ENCODE assay signal across 22 cellular contexts in the genomic region with DNA sequence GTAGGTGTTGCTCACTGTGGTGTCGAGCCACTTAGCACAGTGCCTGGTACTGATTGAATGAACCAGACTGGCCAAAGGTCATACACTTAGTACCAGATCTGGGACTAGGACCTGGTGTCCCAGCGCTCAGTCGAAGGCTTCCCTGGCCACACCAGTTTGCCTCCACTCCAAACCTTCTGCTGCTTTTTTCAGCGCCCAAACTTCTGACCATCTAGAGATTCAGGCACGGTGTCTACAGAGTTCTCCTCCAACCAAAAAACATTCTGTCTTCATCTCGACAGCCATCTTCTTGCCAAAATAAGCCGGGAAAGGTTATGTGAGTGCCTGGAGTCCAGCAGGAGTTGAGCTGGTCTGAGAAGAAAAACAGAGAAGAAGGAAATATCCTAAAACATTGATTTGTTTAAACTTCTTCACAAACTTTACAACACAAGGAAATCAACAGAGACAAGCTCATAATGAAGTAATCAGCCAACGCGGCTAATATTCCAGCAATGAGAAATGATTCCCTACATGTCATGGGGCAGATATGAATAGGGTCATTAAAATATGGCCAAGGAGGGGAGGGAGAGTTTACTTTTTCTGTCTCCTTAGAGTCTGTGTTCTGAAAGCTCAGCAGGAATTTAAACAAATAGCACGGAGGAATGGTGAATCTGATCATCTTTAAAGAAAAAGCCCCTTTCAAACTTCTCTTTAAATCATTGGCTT. TPM values are rescaled to one million over a fixed set of nuclear protein-coding genes. Genes with fewer than 3 reads are reported as not detected.
DNase-seq lines count a peak whose midpoint lies in the region; ATAC-seq and TF ChIP-seq lines count a peak whose summit lies in the region.
"Had no signal": no experiment of that assay in that cellular context is flagged by ENCODE, and none has a peak within 500 bp of the region (broad histone marks: within the 10 kb centered on the region; RNA-seq: fewer than 3 reads in every experiment).

No MANE protein-coding gene starts in this region.

- no peaks in the 10 kb centered on the region for H3K9me2 ChIP-seq in GM23248 (ENCODE audit: insufficient read depth)

- in situ Hi-C loops in GM23248 (cut with MboI): no loop called here

- DNase-seq in GM23248 (no peak), spleen (peak; percentile 33), activated gamma-delta T cell (lab: John Stamatoyannopoulos, UW) (no peak), AML-193 (lab: John Stamatoyannopoulos, UW) (no peak)
- DNase-seq: activated T-cell treated with anti-CD3 and anti-CD28 coated beads, Interleukin-2, amount 50 U/mL, for 72 hours; body of pancreas; DMS53; foreskin fibroblast; hippocampal formation; NCI-H1930; nucleus accumbens; OCI-M1; right cardiac atrium had no signal

- intact Hi-C loops in spleen (cut with DNase I; ENCODE audit: low total_unique reads): no loop called here

- peak overlapping the region; percentile 28 for H3K4me2 ChIP-seq in GM23248 (ENCODE audit: unreplicated experiment)
- H3K4me2 ChIP-seq: GM23338, KMS-11 had no signal

- no peak for TF ChIP-seq POLR2A in gastroesophageal sphincter (IDR thresholded peaks at IDR 0.05)
- no peak for TF ChIP-seq POLR2A in spleen (IDR thresholded peaks at IDR 0.05)

- no peaks in the 10 kb centered on the region for H3K36me3 ChIP-seq in GM23248 (ENCODE audit: low read depth)
- H3K36me3 ChIP-seq in gastroesophageal sphincter: no peaks in the 10 kb centered on the region
- H3K36me3 ChIP-seq in spleen: no peaks in the 10 kb centered on the region
- H3K36me3 ChIP-seq: thoracic aorta had no signal

- ATAC-seq in gastroesophageal sphincter (no peak), HG02610 (IDR thresholded peaks at IDR 0.05; ENCODE audit: unreplicated experiment) (no peak), HG02981 (IDR thresholded peaks at IDR 0.05; ENCODE audit: unreplicated experiment) (no peak)
- ATAC-seq: activated naive CD4-positive, alpha-beta T cell treated with anti-CD3 and anti-CD28 coated beads, Interleukin-2, amount 50 U/mL, for 72 hours; activated T-cell treated with anti-CD3 and anti-CD28 coated beads, Interleukin-2, amount 50 U/mL, for 72 hours; body of pancreas; GM23338; right cardiac atrium; Right ventricle myocardium inferior had no signal

- WGBS in GM23248 (ENCODE audit: low coverage in 1 of 2, low lambda C conversion rate in 2 of 2, missing lambda C conversion rate in 2 of 2), 2 experiments: 48 to 51% methylated on average over 10 of the region's 10 CpGs
- WGBS in gastroesophageal sphincter (ENCODE audit: low coverage in 1 of 2), 2 donors: 41 to 45% methylated on average over 2 to 10 of the region's 10 CpGs
- WGBS in spleen, 5 donors: 82 to 89% (median 86%) methylated on average over 10 of the region's 10 CpGs

- H3K27ac ChIP-seq in GM23248 (no peak overlapping the region), gastroesophageal sphincter (peak overlapping the region; percentile 49 to 95 (median 94)), spleen (peak overlapping the region in 1 of 8 donors; percentile 8)
- H3K27ac ChIP-seq: KMS-11, thoracic aorta had no signal

- H3K79me2 ChIP-seq in GM23248 (ENCODE audit: insufficient read depth): peaks cover 12% of the 10 kb centered on the region

- H4K20me1 ChIP-seq in GM23248 (ENCODE audit: insufficient read depth): no peaks in the 10 kb centered on the region

- H3K9me3 ChIP-seq in GM23248 (ENCODE audit: low read depth): no peaks in the 10 kb centered on the region
- no peaks in the 10 kb centered on the region for H3K9me3 ChIP-seq in gastroesophageal sphincter
- no peaks in the 10 kb centered on the region for H3K9me3 ChIP-seq in spleen
- H3K9me3 ChIP-seq: body of pancreas, thoracic aorta had no signal

- peak overlapping the region; percentile 19; the same call in 1 of the 2 replicates for H2AFZ ChIP-seq in GM23248
- H2AFZ ChIP-seq: GM23338 had no signal

- H3K27me3 ChIP-seq in GM23248 (replicated peaks; ENCODE audit: insufficient read depth): no peaks in the 10 kb centered on the region
- peaks cover 14% of the 10 kb centered on the region for H3K27me3 ChIP-seq in gastroesophageal sphincter
- peaks cover 0 to 85% (median 43%) of the 10 kb centered on the region in 7 donors for H3K27me3 ChIP-seq in spleen (replicated peaks in 1 of 7)

- no peak for TF ChIP-seq CTCF in WI38 (IDR thresholded peaks at IDR 0.05; ENCODE audit: low read depth, low read length)
- no peak for TF ChIP-seq CTCF in gastroesophageal sphincter (IDR thresholded peaks at IDR 0.05)
- TF ChIP-seq CTCF in spleen (IDR thresholded peaks at IDR 0.05 in 8 of 11, conservative IDR thresholded peaks at IDR 0.05 in 3 of 11): no peak

- H3K4me1 ChIP-seq in GM23248 (ENCODE audit: insufficient read depth): peaks cover 19% of the 10 kb centered on the region
- peaks cover 2 to 61% (median 15%) of the 10 kb centered on the region in 3 donors for H3K4me1 ChIP-seq in gastroesophageal sphincter
- H3K4me1 ChIP-seq in spleen: peaks cover 3 to 37% (median 25%) of the 10 kb centered on the region in 6 donors

- no peak overlapping the region for H3K9ac ChIP-seq in GM23248
- H3K9ac ChIP-seq: KMS-11 had no signal

- H3K4me3 ChIP-seq in GM23248: no peak overlapping the region
- 0 out of 2 replicates have a peak overlapping the region, but pooled peaks have one; percentile 22 for H3K4me3 ChIP-seq in WI38 (ENCODE audit: low read depth, low read length)
- no peak overlapping the region for H3K4me3 ChIP-seq in gastroesophageal sphincter
- no peak overlapping the region for H3K4me3 ChIP-seq in spleen
- H3K4me3 ChIP-seq: body of pancreas, GM23338, thoracic aorta had no signal

- TF ChIP-seq EP300 in gastroesophageal sphincter (IDR thresholded peaks at IDR 0.05): no peak

- H3F3A ChIP-seq in GM23248 (ENCODE audit: insufficient read depth): peaks cover 20% of the 10 kb centered on the region; the same call in 1 of the 2 replicates

RNA-seq across cellular contexts. Expression of gene GLI2, which starts 2.3 kb away (rescaled TPM):
- 5.1 and 8.3 TPM in 2 replicates for total RNA-seq in GM23248 (2014; rRNA removed; shearing (Covaris generic))
- polyA plus RNA-seq in GM23248 (2016; fragmentation: Nextera tagmentation; extraction: Ambion mirVana) (9.0 and 9.6 TPM in 2 replicates), spleen (under 1 TPM; 0.22 to 0.32 (median 0.23) TPM)
- total RNA-seq in gastroesophageal sphincter (10 to 100 TPM in 2 of 4 donors, 1 to 10 TPM in 2; 6.3 to 22.3 (median 11.0) TPM), spleen (10 to 100 TPM in 1 of 7 donors, 1 to 10 TPM in 5, under 1 TPM in 1; 0.51 to 10.6 (median 1.7) TPM)
- total RNA-seq: activated naive CD4-positive, alpha-beta T cell treated with anti-CD3 and anti-CD28 coated beads, Interleukin-2, amount 50 U/mL, for 72 hours; activated T-cell treated with anti-CD3 and anti-CD28 coated beads, Interleukin-2, amount 50 U/mL, for 72 hours had no signal
